ENCODE assay signal across 22 cellular contexts in genomic region chr6:121998631-121999030, GRCh38.
DNase-seq lines count a peak whose midpoint lies in the region; ATAC-seq and TF ChIP-seq lines count a peak whose summit lies in the region.
"Had no signal": no experiment of that assay in that cellular context is flagged by ENCODE, and none has a peak within 500 bp of the region (broad histone marks: within the 10 kb centered on the region; RNA-seq: fewer than 3 reads in every experiment).

No MANE protein-coding gene starts in this region.

- H3K9me3 Mint-ChIP-seq in activated CD8-positive, alpha-beta T cell treated with anti-CD3 and anti-CD28 coated beads, Interleukin-2, amount 10 ng/mL, durations not matched to agents 7 days and 5 days (ENCODE audit: insufficient read depth) = no peaks in the 10 kb centered on the region

- CTCF ChIA-PET in activated CD8-positive, alpha-beta T cell treated with anti-CD3 and anti-CD28 coated beads, Interleukin-2, amount 10 ng/mL, durations not matched to agents 7 days and 5 days (lab: Charles Lee) = no interaction called here

- H3K36me3 ChIP-seq in smooth muscle cell (ENCODE audit: low read depth) = no peaks in the 10 kb centered on the region
- H3K36me3 ChIP-seq: BLaER1 treated with 17β-estradiol and CSF1 and Interleukin-3, amounts not matched to agents 10 nM and 100 nM; MG63; Peyer's patch had no signal

- no peaks in the 10 kb centered on the region for H3K27me3 ChIP-seq in smooth muscle cell (ENCODE audit: low read depth)
- H3K27me3 ChIP-seq: BLaER1 treated with 17β-estradiol and CSF1 and Interleukin-3, amounts not matched to agents 10 nM and 100 nM; MG63; Peyer's patch had no signal

- no peaks in the 10 kb centered on the region for H3K36me3 Mint-ChIP-seq in activated CD8-positive, alpha-beta T cell treated with anti-CD3 and anti-CD28 coated beads, Interleukin-2, amount 10 ng/mL, durations not matched to agents 7 days and 5 days (ENCODE audit: low read depth)
- H3K36me3 Mint-ChIP-seq: CD4-positive, alpha-beta memory T cell; IgD-negative memory B cell had no signal

- H3K27me3 Mint-ChIP-seq in activated CD8-positive, alpha-beta T cell treated with anti-CD3 and anti-CD28 coated beads, Interleukin-2, amount 10 ng/mL, durations not matched to agents 7 days and 5 days (ENCODE audit: low read depth) = no peaks in the 10 kb centered on the region
- H3K27me3 Mint-ChIP-seq: CD4-positive, alpha-beta memory T cell had no signal

- H3K4me3 ChIP-seq in smooth muscle cell = no peak overlapping the region
- H3K4me3 ChIP-seq: A549; BLaER1 treated with 17β-estradiol and CSF1 and Interleukin-3, amounts not matched to agents 10 nM and 100 nM; MG63; Peyer's patch had no signal

- H3F3A ChIP-seq in smooth muscle cell (ENCODE audit: low read depth) = no peaks in the 10 kb centered on the region

- no peaks in the 10 kb centered on the region for H3K79me2 ChIP-seq in smooth muscle cell (ENCODE audit: low read depth)

- H3K9me3 ChIP-seq in smooth muscle cell (replicated peaks; ENCODE audit: low read depth) = no peaks in the 10 kb centered on the region
- H3K9me3 ChIP-seq: A549, Peyer's patch had no signal

- no peak overlapping the region for H3K4me3 Mint-ChIP-seq in activated CD8-positive, alpha-beta T cell treated with anti-CD3 and anti-CD28 coated beads, Interleukin-2, amount 10 ng/mL, durations not matched to agents 7 days and 5 days
- H3K4me3 Mint-ChIP-seq: CD4-positive, alpha-beta memory T cell; IgD-negative memory B cell had no signal

- H3K27ac Mint-ChIP-seq in activated CD8-positive, alpha-beta T cell treated with anti-CD3 and anti-CD28 coated beads, Interleukin-2, amount 10 ng/mL, durations not matched to agents 7 days and 5 days = no peak overlapping the region
- H3K27ac Mint-ChIP-seq: CD4-positive, alpha-beta memory T cell; IgD-negative memory B cell had no signal

- DNase-seq in COLO829 (ENCODE audit: low spot score) (peak; percentile 7), LHCN-M2 (ENCODE audit: low read depth) (peak; percentile 13), fibroblast of gingiva (ENCODE audit: low read depth) (peak; percentile 59), smooth muscle cell (lab: John Stamatoyannopoulos, UW; ENCODE audit: unreplicated experiment) (no peak), kidney tubule cell (ENCODE audit: low spot score) (no peak), LoVo (ENCODE audit: low spot score) (no peak)
- DNase-seq in activated CD8-positive, alpha-beta T cell treated with anti-CD3 and anti-CD28 coated beads, Interleukin-2, amount 10 ng/mL, durations not matched to agents 7 days and 5 days = no peak
- DNase-seq: Calu3; CD4-positive, alpha-beta memory T cell; GDM1; Karpas-422; MG63; NCI-H187; NCI-H2107; NCI-H345; NCI-H524; NCI-H82; Peyer's patch had no signal

- POLR2A ChIA-PET in activated CD8-positive, alpha-beta T cell treated with anti-CD3 and anti-CD28 coated beads, Interleukin-2, amount 10 ng/mL, durations not matched to agents 7 days and 5 days (lab: Charles Lee) = no interaction called here

- no peak overlapping the region for H3K27ac ChIP-seq in smooth muscle cell (ENCODE audit: low read depth)
- H3K27ac ChIP-seq: A549; BLaER1 treated with 17β-estradiol and CSF1 and Interleukin-3, amounts not matched to agents 10 nM and 100 nM; Peyer's patch had no signal

- no peaks in the 10 kb centered on the region for H4K20me1 ChIP-seq in smooth muscle cell (ENCODE audit: low read depth)
- H4K20me1 ChIP-seq: BLaER1 treated with 17β-estradiol and CSF1 and Interleukin-3, amounts not matched to agents 10 nM and 100 nM had no signal

- ATAC-seq in activated CD8-positive, alpha-beta T cell treated with anti-CD3 and anti-CD28 coated beads, Interleukin-2, amount 10 ng/mL, durations not matched to agents 7 days and 5 days = no peak
- ATAC-seq: A549, HCT116 had no signal

- H3K4me2 ChIP-seq in smooth muscle cell = no peak overlapping the region
- H3K4me2 ChIP-seq: A549; BLaER1 treated with 17β-estradiol and CSF1 and Interleukin-3, amounts not matched to agents 10 nM and 100 nM had no signal

- no peak overlapping the region for H3K9ac ChIP-seq in smooth muscle cell (ENCODE audit: low read depth)
- H3K9ac ChIP-seq: BLaER1 treated with 17β-estradiol and CSF1 and Interleukin-3, amounts not matched to agents 10 nM and 100 nM had no signal

- no peak for TF ChIP-seq CTCF in smooth muscle cell (IDR thresholded peaks at IDR 0.05; ENCODE audit: borderline replicate concordance, insufficient read depth, poor library complexity, severe bottlenecking)

- WGBS in smooth muscle cell (ENCODE audit: low lambda C conversion rate) = 67% methylated on average over 2 of the region's 2 CpGs

- no peaks in the 10 kb centered on the region for H3K4me1 Mint-ChIP-seq in activated CD8-positive, alpha-beta T cell treated with anti-CD3 and anti-CD28 coated beads, Interleukin-2, amount 10 ng/mL, durations not matched to agents 7 days and 5 days (ENCODE audit: low read depth)
- H3K4me1 Mint-ChIP-seq: CD4-positive, alpha-beta memory T cell; IgD-negative memory B cell had no signal

- H2AFZ ChIP-seq in smooth muscle cell (ENCODE audit: low read depth) = peak overlapping the region; percentile 41

- no peaks in the 10 kb centered on the region for H3K4me1 ChIP-seq in smooth muscle cell (ENCODE audit: low read depth)
- H3K4me1 ChIP-seq: A549; BLaER1 treated with 17β-estradiol and CSF1 and Interleukin-3, amounts not matched to agents 10 nM and 100 nM; Peyer's patch had no signal

Comparison
In these comparisons a context has a peak if more than half of its experiments do, and no peak if none do; other contexts are left out.
1. DNase-seq: peak in COLO829 (single experiment), LHCN-M2 (single experiment) and fibroblast of gingiva (single experiment); none in smooth muscle cell (single experiment), kidney tubule cell (single experiment), activated CD8-positive, alpha-beta T cell treated with anti-CD3 and anti-CD28 coated beads, Interleukin-2, amount 10 ng/mL, durations not matched to agents 7 days and 5 days (single experiment) and LoVo (single experiment).